8 cellular contexts compared by ENCODE assay signal in genomic region chr7:1664711-1665591, GRCh38. TPM values are rescaled to one million over a fixed set of nuclear protein-coding genes. Genes with fewer than 3 reads are reported as not detected.
DNase-seq lines count a peak whose midpoint lies in the region; ATAC-seq, FAIRE-seq and TF ChIP-seq lines count a peak whose summit lies in the region.

No MANE protein-coding gene starts in this region.

- H3K9me3 ChIP-seq in PC-3 (ENCODE audit: low read length), result no peaks in the 10 kb centered on the region

- H3K27me3 ChIP-seq in ACC112 (ENCODE audit: insufficient read depth, low read length) (peaks cover 70% of the 10 kb centered on the region), PC-3 (ENCODE audit: low read length) (peaks cover 43% of the 10 kb centered on the region)

- no peak overlapping the region for H3K9ac ChIP-seq in PC-3 (ENCODE audit: low read length)

- TF ChIP-seq CTCF in GM13977 (IDR thresholded peaks at IDR 0.05; ENCODE audit: extremely low read depth, insufficient read depth, missing control alignments), result peak; percentile 93
- peak; percentile 72 for TF ChIP-seq CTCF in PC-3 (conservative IDR thresholded peaks at IDR 0.05; ENCODE audit: low read depth, low read length)

- intact Hi-C loops in PC-3 (cut with micrococcal nuclease), result loop anchor here (5.0 to 10.0 kb wide), 2 partner anchors 90 to 542 kb away; no protein-coding TSS in a partner anchor
- intact Hi-C loops in Right ventricle myocardium superior (cut with DNase I), result loop anchor here (5.0 kb wide), 1 partner anchor 547 kb away; no protein-coding TSS in a partner anchor
- intact Hi-C loops in posterior vena cava (cut with DNase I), result loop anchor here in 1 of 2 donors (5.0 kb wide), 1 partner anchor 547 kb away; no protein-coding TSS in a partner anchor

- H3K27ac Mint-ChIP-seq in activated naive CD4-positive, alpha-beta T cell treated with anti-CD3 and anti-CD28 coated beads, Interleukin-2, amount 50 U/mL, for 72 hours, result no peak overlapping the region

- no peaks in the 10 kb centered on the region for H3K9me3 Mint-ChIP-seq in activated naive CD4-positive, alpha-beta T cell treated with anti-CD3 and anti-CD28 coated beads, Interleukin-2, amount 50 U/mL, for 72 hours

- FAIRE-seq in urothelium cell line (lab: Jason Lieb, UNC), result peak; percentile 96

- H3K36me3 Mint-ChIP-seq in activated naive CD4-positive, alpha-beta T cell treated with anti-CD3 and anti-CD28 coated beads, Interleukin-2, amount 50 U/mL, for 72 hours, result no peaks in the 10 kb centered on the region

- POLR2A ChIA-PET in PC-3 (lab: Charles Lee; ENCODE audit: unreplicated experiment), result no interaction called here

- H2AFZ ChIP-seq in ACC112 (ENCODE audit: low read length, unreplicated experiment), result no peak overlapping the region
- no peak overlapping the region for H2AFZ ChIP-seq in PC-3 (ENCODE audit: low read length)

- H3K27ac ChIP-seq in ACC112 (ENCODE audit: low read depth, low read length) (no peak overlapping the region), PC-3 (ENCODE audit: low read length) (no peak overlapping the region)

- H3F3A ChIP-seq in PC-3 (ENCODE audit: low read length, unreplicated experiment), result no peaks in the 10 kb centered on the region

- peak overlapping the region; percentile 75 for H3K4me2 ChIP-seq in PC-3 (ENCODE audit: low read length)

- no peaks in the 10 kb centered on the region for H4K20me1 ChIP-seq in PC-3 (ENCODE audit: low read length)

- no peaks in the 10 kb centered on the region for H3K9me2 ChIP-seq in PC-3 (replicated peaks; ENCODE audit: low read length)

- BruUV-seq in PC-3 (replicated peaks; lab: Mats Ljungman, UMichigan), result no TSS peak

- peaks cover 3% of the 10 kb centered on the region for H3K4me1 ChIP-seq in ACC112 (ENCODE audit: control insufficient read depth, insufficient read depth, low read length, unreplicated experiment)
- H3K4me1 ChIP-seq in PC-3 (ENCODE audit: insufficient read depth, low read length), result 0 out of 2 replicates have a peak, but pooled peaks cover 5% of the 10 kb centered on the region

- H3K4me3 ChIP-seq in ACC112 (ENCODE audit: low read depth, low read length), result peak overlapping the region; percentile 75
- H3K4me3 ChIP-seq in PC-3 (ENCODE audit: low read length), result peak overlapping the region; percentile 59

- CTCF ChIA-PET in PC-3 (lab: Charles Lee), result interaction anchor here (0.6 to 1.1 kb wide), 5 partner anchors 50 to 619 kb away, joined by 3 to 14 read pairs (median 4); no protein-coding TSS in a partner anchor

- H3K79me2 ChIP-seq in ACC112 (ENCODE audit: control insufficient read depth, insufficient read depth, low read length, unreplicated experiment) (no peaks in the 10 kb centered on the region), PC-3 (ENCODE audit: low read length) (no peaks in the 10 kb centered on the region)

- peak; percentile 19; the same call in 1 of the 2 replicates for ATAC-seq in PC-3
- ATAC-seq in activated naive CD4-positive, alpha-beta T cell treated with anti-CD3 and anti-CD28 coated beads, Interleukin-2, amount 50 U/mL, for 72 hours, result peak; percentile 25 to 34
- peak; percentile 51 for ATAC-seq in Right ventricle myocardium superior (ENCODE audit: poor library complexity)
- ATAC-seq in HG02981 (IDR thresholded peaks at IDR 0.05; ENCODE audit: unreplicated experiment), result no peak

- in situ Hi-C loops in GM13977 (cut with MboI; ENCODE audit: low pct_unique_long_range_greater_than_20kb, low sequenced_read_pairs, unreplicated experiment), result no loop called here

- DNase-seq in GM13977 (ENCODE audit: low spot score) (peak; percentile 91), PC-3 (peak; percentile 46), Right ventricle myocardium superior (peak; percentile 78), posterior vena cava (ENCODE audit: low spot score) (peak; percentile 86), urothelium cell line (ENCODE audit: low spot score) (peak; percentile 96)
- peak; percentile 35 to 70 for DNase-seq in activated naive CD4-positive, alpha-beta T cell treated with anti-CD3 and anti-CD28 coated beads, Interleukin-2, amount 50 U/mL, for 72 hours (ENCODE audit: low spot score in 2 of 2)

- H3K36me3 ChIP-seq in ACC112 (ENCODE audit: insufficient read depth, low read length) (no peaks in the 10 kb centered on the region), PC-3 (ENCODE audit: low read depth, low read length) (no peaks in the 10 kb centered on the region)

RNA-seq across cellular contexts. Expression of gene ELFN1, which starts 5.1 kb away (rescaled TPM):
- total RNA-seq in PC-3 (2014; rRNA removed) (0.69 and 0.75 TPM in 2 replicates), Right ventricle myocardium superior (10.8 TPM), posterior vena cava (1 to 10 TPM; 1.2 to 1.8 TPM)
- under 1 TPM in 1 of 2 donors, not detected in 1; 0.07 TPM for total RNA-seq in activated naive CD4-positive, alpha-beta T cell treated with anti-CD3 and anti-CD28 coated beads, Interleukin-2, amount 50 U/mL, for 72 hours

Comparison
In these comparisons a context has a peak if more than half of its experiments do, and no peak if none do; other contexts are left out.
1. DNase-seq: peak in every context shown above with its lines; median percentile 96 in urothelium cell line; 91 in GM13977; 86 in posterior vena cava; 78 in Right ventricle myocardium superior; 52 in activated naive CD4-positive, alpha-beta T cell treated with anti-CD3 and anti-CD28 coated beads, Interleukin-2, amount 50 U/mL, for 72 hours; 46 in PC-3.